In genomic region chr20:431012-431904, GRCh38 we compare ENCODE assay signal across 10 cellular contexts. TPM values are rescaled to one million over a fixed set of nuclear protein-coding genes. Genes with fewer than 3 reads are reported as not detected.
DNase-seq lines count a peak whose midpoint lies in the region; ATAC-seq and TF ChIP-seq lines count a peak whose summit lies in the region.
"Had no signal": no experiment of that assay in that cellular context is flagged by ENCODE, and none has a peak within 500 bp of the region (broad histone marks: within the 10 kb centered on the region; RNA-seq: fewer than 3 reads in every experiment).

No MANE protein-coding gene starts in this region.

- peak; percentile 70 for DNase-seq in SIG-M5 treated with dmso at 0.1 percent for 504 hours (lab: John Stamatoyannopoulos, UW; ENCODE audit: unreplicated experiment)
- no peak for DNase-seq in SIG-M5 (lab: John Stamatoyannopoulos, UW)
- peak; percentile 5 for DNase-seq in NCI-H1436 treated with DMSO at 0.1 percent for 48 hours (lab: John Stamatoyannopoulos, UW)
- no peak for DNase-seq in chondrocyte (ENCODE audit: low spot score)
- peak; percentile 90 for DNase-seq in left kidney (ENCODE audit: low read depth, low spot score)
- DNase-seq in testis: peak; percentile 83

- H3K9ac ChIP-seq in SU-DHL-6 (ENCODE audit: low read length): no peak overlapping the region

- TF ChIP-seq CTCF in SU-DHL-6 (IDR thresholded peaks at IDR 0.05; ENCODE audit: insufficient read depth, low read length, poor library complexity, severe bottlenecking): peak; percentile 64
- TF ChIP-seq CTCF in chondrocyte (IDR thresholded peaks at IDR 0.05): peak; percentile 82
- peak; percentile 41 for TF ChIP-seq CTCF in testis (IDR thresholded peaks at IDR 0.05)

- H3K36me3 ChIP-seq in SU-DHL-6 (ENCODE audit: low read length): no peaks in the 10 kb centered on the region
- no peaks in the 10 kb centered on the region for H3K36me3 ChIP-seq in testis (ENCODE audit: low read depth, missing control alignments)

- H3F3A ChIP-seq in SU-DHL-6 (ENCODE audit: insufficient read depth): 0 out of 2 replicates have a peak, but pooled peaks cover 3% of the 10 kb centered on the region

- H2AFZ ChIP-seq in SU-DHL-6 (ENCODE audit: low read depth, low read length, severe bottlenecking): no peak overlapping the region

- H3K9me3 ChIP-seq in SU-DHL-6 (ENCODE audit: insufficient read depth, low read length): no peaks in the 10 kb centered on the region
- H3K9me3 ChIP-seq in testis: no peaks in the 10 kb centered on the region
- H3K9me3 ChIP-seq: BLaER1 treated with 17β-estradiol and CSF1 and Interleukin-3, amounts not matched to agents 10 nM and 100 nM had no signal

- peak overlapping the region; percentile 72 for H3K27ac Mint-ChIP-seq in chondrocyte (ENCODE audit: unreplicated experiment)

- H3K4me3 ChIP-seq in SU-DHL-6 (ENCODE audit: insufficient read depth, low read length, poor library complexity, severe bottlenecking): no peak overlapping the region
- no peak overlapping the region for H3K4me3 ChIP-seq in testis
- H3K4me3 ChIP-seq: BLaER1 treated with 17β-estradiol and CSF1 and Interleukin-3, amounts not matched to agents 10 nM and 100 nM had no signal

- H3K27me3 Mint-ChIP-seq in chondrocyte (ENCODE audit: low read depth): no peaks in the 10 kb centered on the region
- H3K27me3 Mint-ChIP-seq: central memory CD8-positive, alpha-beta T cell had no signal

- no peak overlapping the region for H3K27ac ChIP-seq in SU-DHL-6 (ENCODE audit: low read depth, low read length)
- no peak overlapping the region for H3K27ac ChIP-seq in testis

- no peak overlapping the region for H3K4me2 ChIP-seq in SU-DHL-6 (ENCODE audit: low read depth, low read length, poor library complexity, severe bottlenecking)

- WGBS in testis, 2 donors: 72% methylated on average over 17 of the region's 17 CpGs

- intact Hi-C loops in testis (cut with DNase I; ENCODE audit: low total_unique reads): no loop called here

- H3K36me3 Mint-ChIP-seq in chondrocyte (ENCODE audit: low read depth): peaks cover 17% of the 10 kb centered on the region

- H3K27me3 ChIP-seq in SU-DHL-6 (ENCODE audit: low read length): no peaks in the 10 kb centered on the region
- H3K27me3 ChIP-seq in testis: no peaks in the 10 kb centered on the region
- H3K27me3 ChIP-seq: BLaER1 treated with 17β-estradiol and CSF1 and Interleukin-3, amounts not matched to agents 10 nM and 100 nM had no signal

- peaks cover 8% of the 10 kb centered on the region for H3K4me1 Mint-ChIP-seq in chondrocyte (ENCODE audit: low read depth)

- ATAC-seq in GM21390 (IDR thresholded peaks at IDR 0.05; ENCODE audit: unreplicated experiment): no peak

- TF ChIP-seq POLR2A in testis (IDR thresholded peaks at IDR 0.05): no peak

- no peaks in the 10 kb centered on the region for H3K79me2 ChIP-seq in SU-DHL-6 (ENCODE audit: insufficient read depth, low read length)

- no peaks in the 10 kb centered on the region for H3K4me1 ChIP-seq in testis

- H4K20me1 ChIP-seq in SU-DHL-6 (ENCODE audit: low read depth, low read length): no peaks in the 10 kb centered on the region

- no peaks in the 10 kb centered on the region for H3K9me2 ChIP-seq in SU-DHL-6 (replicated peaks; ENCODE audit: insufficient read depth, low read length)

- no peaks in the 10 kb centered on the region for H3K9me3 Mint-ChIP-seq in chondrocyte (ENCODE audit: low read depth)
- H3K9me3 Mint-ChIP-seq: central memory CD8-positive, alpha-beta T cell had no signal

- H3K4me3 Mint-ChIP-seq in chondrocyte (ENCODE audit: unreplicated experiment): no peak overlapping the region
- H3K4me3 Mint-ChIP-seq: central memory CD8-positive, alpha-beta T cell had no signal

RNA-seq across cellular contexts. Expression of gene RBCK1, which starts 23.2 kb away (rescaled TPM):
- total RNA-seq in chondrocyte (84.1 to 95.5 TPM (median 94.3 TPM) in 3 replicates), testis (10 to 100 TPM; 87.2 to 93.7 TPM)
- polyA plus RNA-seq in testis (ENCODE audit: insufficient read depth, low read depth, low replicate concordance): 77.8 TPM

RNA-seq across cellular contexts. Expression of gene TBC1D20, which starts 31.1 kb away (rescaled TPM):
- total RNA-seq in chondrocyte (56.2 to 64.7 TPM (median 64.0 TPM) in 3 replicates), testis (10 to 100 TPM; 45.7 to 52.6 TPM)
- polyA plus RNA-seq in testis (ENCODE audit: insufficient read depth, low read depth, low replicate concordance): 43.5 TPM

RNA-seq across cellular contexts. Expression of gene TRIB3, which starts 50.7 kb away (rescaled TPM):
- total RNA-seq in chondrocyte: 7.0 to 141 TPM (median 137 TPM) in 3 replicates
- 1 to 10 TPM; 2.9 to 3.6 TPM for total RNA-seq in testis
- polyA plus RNA-seq in testis (ENCODE audit: insufficient read depth, low read depth, low replicate concordance): 2.8 TPM

Comparison
In these comparisons a context has a peak if more than half of its experiments do, and no peak if none do; other contexts are left out.
1. DNase-seq: peak in SIG-M5 treated with dmso at 0.1 percent for 504 hours (single experiment), NCI-H1436 treated with DMSO at 0.1 percent for 48 hours (single experiment), left kidney (single experiment) and testis (single experiment); none in SIG-M5 (single experiment) and chondrocyte (single experiment).
2. Peak in every context shown above with its lines, with median percentiles within 50 percentile points of each other: CTCF ChIP-seq.